Comparison of ENCODE assay signal across 29 cellular contexts in genomic region chr12:102349079-102349478, GRCh38.
"Had no signal": no experiment of that assay in that cellular context is flagged by ENCODE, and none has a peak within 500 bp of the region (broad histone marks: within the 10 kb centered on the region; RNA-seq: fewer than 3 reads in every experiment).

No MANE protein-coding gene starts in this region.

- H3K4me3 ChIP-seq: body of pancreas, esophagus squamous epithelium had no signal

- H3K27me3 ChIP-seq: body of pancreas had no signal

- ATAC-seq: activated CD4-positive, CD25-positive, alpha-beta regulatory T cell treated with anti-CD3 and anti-CD28 coated beads, Interleukin-2, amount 50 U/mL, for 24 hours; activated CD8-positive, alpha-beta T cell treated with anti-CD3 and anti-CD28 coated beads for 36 hours; activated T-cell treated with anti-CD3 and anti-CD28 coated beads, Interleukin-2, amount 50 U/mL, for 4 hours; activated T-helper 17 cell treated with anti-CD3 and anti-CD28 coated beads, Interleukin-2, amount 50 U/mL, for 72 hours; body of pancreas; effector memory CD8-positive, alpha-beta T cell; T-helper 17 cell had no signal

- DNase-seq: activated B cell treated with CpG ODN at 0.5 μM for 24 hours; activated CD4-positive, alpha-beta T cell treated with anti-CD3 and anti-CD28 coated beads for 48 hours; activated CD4-positive, alpha-beta T cell treated with anti-CD3 and anti-CD28 coated beads, Interleukin-2, amount 50 U/mL, for 1 hour; activated CD4-positive, alpha-beta T cell treated with anti-CD3 and anti-CD28 coated beads, Interleukin-2, amount 50 U/mL, for 48 hours; activated CD8-positive, alpha-beta memory T cell treated with anti-CD3 and anti-CD28 coated beads for 24 hours; activated CD8-positive, alpha-beta T cell treated with anti-CD3 and anti-CD28 coated beads for 36 hours; activated effector memory CD4-positive, alpha-beta T cell treated with Interleukin-2 at 50 U/mL for 16 hours; activated gamma-delta T cell treated with Interleukin-2 at 50 U/mL for 16 hours; activated naive CD4-positive, alpha-beta T cell treated with anti-CD3 and anti-CD28 coated beads, Interleukin-2, amount 50 U/mL, for 16 hours; activated naive CD4-positive, alpha-beta T cell treated with Interleukin-2 at 50 U/mL for 16 hours; activated T-cell treated with anti-CD3 and anti-CD28 coated beads, Interleukin-2, amount 50 U/mL, for 4 hours; amniotic stem cell; anterior cingulate cortex; body of pancreas; caudate nucleus; cortex of kidney; dermis blood vessel endothelial cell; effector CD4-positive, alpha-beta T cell; effector memory CD8-positive, alpha-beta T cell; erythroblast; esophagus squamous epithelium; foreskin melanocyte; head of caudate nucleus; T-helper 1 cell; T-helper 17 cell; T1000; WERI-Rb-1 had no signal

- H3K36me3 ChIP-seq: esophagus squamous epithelium, WERI-Rb-1 had no signal

- H3K27ac ChIP-seq: body of pancreas, esophagus squamous epithelium, WERI-Rb-1 had no signal
